Comparison of ENCODE assay signal across 11 cellular contexts in the genomic region with DNA sequence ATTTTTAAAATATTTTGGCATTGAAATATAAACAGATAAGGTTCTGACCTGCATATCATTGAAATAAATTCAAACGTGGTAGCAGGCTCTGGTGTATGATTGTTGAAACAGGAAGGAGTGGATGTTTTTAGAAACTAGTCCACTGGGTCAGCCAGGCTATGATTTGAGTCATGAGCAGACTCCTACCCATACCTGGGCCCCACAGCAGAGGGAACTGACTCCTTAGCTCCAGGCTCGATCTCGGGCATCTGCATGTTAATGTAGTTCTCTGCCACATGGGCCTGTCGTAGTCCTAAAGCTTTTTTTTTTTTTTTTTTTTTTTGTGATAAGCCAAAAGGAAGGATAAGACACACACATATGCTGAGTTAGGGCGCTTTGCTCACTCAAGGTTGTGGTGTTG. TPM values are rescaled to one million over a fixed set of nuclear protein-coding genes. Genes with fewer than 3 reads are reported as not detected.
A peak's percentile ranks its signal among the peaks of the same experiment; 100 is the strongest.
DNase-seq lines count a peak whose midpoint lies in the region; ATAC-seq lines count a peak whose summit lies in the region.
"Had no signal": no experiment of that assay in that cellular context is flagged by ENCODE, and none has a peak within 500 bp of the region (broad histone marks: within the 10 kb centered on the region; RNA-seq: fewer than 3 reads in every experiment).

No MANE protein-coding gene starts in this region.

- no peak overlapping the region for H3K4me3 Mint-ChIP-seq in activated T-cell treated with anti-CD3 and anti-CD28 coated beads, Interleukin-2, amount 50 U/mL, for 72 hours
- no peak overlapping the region for H3K4me3 Mint-ChIP-seq in stimulated activated naive B cell treated with anti-CD40 and anti-IgM and Interleukin-4, amounts not matched to agents 10 μg/mL and 1 μg/mL and 100 μg/mL, for 72 hours
- H3K4me3 Mint-ChIP-seq: activated T-cell treated with anti-CD3 and anti-CD28 coated beads, Interleukin-2, amount 50 U/mL, for 4 hours; effector memory CD8-positive, alpha-beta T cell; memory B cell had no signal

- DNase-seq in activated T-cell treated with anti-CD3 and anti-CD28 coated beads, Interleukin-2, amount 50 U/mL, for 72 hours, result no peak
- DNase-seq in activated T-cell treated with anti-CD3 and anti-CD28 coated beads for 4 hours (no peak), SIG-M5 treated with dmso at 0.1 percent for 504 hours (lab: John Stamatoyannopoulos, UW; ENCODE audit: unreplicated experiment) (peak; percentile 64), NCI-H1417 treated with DMSO at 0.1 percent for 48 hours (lab: John Stamatoyannopoulos, UW) (no peak), mesenteric fat pad (ENCODE audit: low spot score) (no peak), GM19238 (ENCODE audit: insufficient read length, low spot score) (no peak)
- DNase-seq in stimulated activated naive B cell treated with anti-CD40 and anti-IgM and Interleukin-4, amounts not matched to agents 10 μg/mL and 1 μg/mL and 100 μg/mL, for 72 hours, result peak; percentile 11
- DNase-seq: activated T-cell treated with anti-CD3 and anti-CD28 coated beads, Interleukin-2, amount 50 U/mL, for 4 hours; effector memory CD8-positive, alpha-beta T cell had no signal

- peaks cover 12% of the 10 kb centered on the region for H3K27me3 Mint-ChIP-seq in activated T-cell treated with anti-CD3 and anti-CD28 coated beads, Interleukin-2, amount 50 U/mL, for 72 hours (ENCODE audit: low read depth)
- H3K27me3 Mint-ChIP-seq in stimulated activated naive B cell treated with anti-CD40 and anti-IgM and Interleukin-4, amounts not matched to agents 10 μg/mL and 1 μg/mL and 100 μg/mL, for 72 hours, result peaks cover 0 to 8% of the 10 kb centered on the region in 2 donors
- H3K27me3 Mint-ChIP-seq: effector memory CD8-positive, alpha-beta T cell; memory B cell had no signal

- H3K27ac Mint-ChIP-seq in activated T-cell treated with anti-CD3 and anti-CD28 coated beads, Interleukin-2, amount 50 U/mL, for 72 hours, result peak overlapping the region; percentile 57
- no peak overlapping the region for H3K27ac Mint-ChIP-seq in stimulated activated naive B cell treated with anti-CD40 and anti-IgM and Interleukin-4, amounts not matched to agents 10 μg/mL and 1 μg/mL and 100 μg/mL, for 72 hours
- H3K27ac Mint-ChIP-seq: memory B cell had no signal

- H3K9me3 Mint-ChIP-seq in activated T-cell treated with anti-CD3 and anti-CD28 coated beads, Interleukin-2, amount 50 U/mL, for 72 hours, result no peaks in the 10 kb centered on the region
- no peaks in the 10 kb centered on the region for H3K9me3 Mint-ChIP-seq in stimulated activated naive B cell treated with anti-CD40 and anti-IgM and Interleukin-4, amounts not matched to agents 10 μg/mL and 1 μg/mL and 100 μg/mL, for 72 hours
- H3K9me3 Mint-ChIP-seq: activated T-cell treated with anti-CD3 and anti-CD28 coated beads, Interleukin-2, amount 50 U/mL, for 4 hours; effector memory CD8-positive, alpha-beta T cell; memory B cell had no signal

- H3K36me3 Mint-ChIP-seq in activated T-cell treated with anti-CD3 and anti-CD28 coated beads, Interleukin-2, amount 50 U/mL, for 72 hours (ENCODE audit: insufficient read depth in 2 of 2), result peaks cover 6 to 12% of the 10 kb centered on the region in 2 donors
- peaks cover 23 to 49% of the 10 kb centered on the region in 2 donors for H3K36me3 Mint-ChIP-seq in stimulated activated naive B cell treated with anti-CD40 and anti-IgM and Interleukin-4, amounts not matched to agents 10 μg/mL and 1 μg/mL and 100 μg/mL, for 72 hours

- ATAC-seq in activated T-cell treated with anti-CD3 and anti-CD28 coated beads, Interleukin-2, amount 50 U/mL, for 72 hours (replicated peaks in 1 of 2), result peak in 1 of 2 donors; percentile 41
- peak; percentile 67 for ATAC-seq in HG02938 (IDR thresholded peaks at IDR 0.05; ENCODE audit: unreplicated experiment)
- peak; percentile 72 to 84 for ATAC-seq in stimulated activated naive B cell treated with anti-CD40 and anti-IgM and Interleukin-4, amounts not matched to agents 10 μg/mL and 1 μg/mL and 100 μg/mL, for 72 hours (replicated peaks)
- ATAC-seq: activated T-cell treated with anti-CD3 and anti-CD28 coated beads, Interleukin-2, amount 50 U/mL, for 4 hours; effector memory CD8-positive, alpha-beta T cell had no signal

- H3K4me1 Mint-ChIP-seq in activated T-cell treated with anti-CD3 and anti-CD28 coated beads, Interleukin-2, amount 50 U/mL, for 72 hours (ENCODE audit: low read depth), result peaks cover 5% of the 10 kb centered on the region
- H3K4me1 Mint-ChIP-seq in stimulated activated naive B cell treated with anti-CD40 and anti-IgM and Interleukin-4, amounts not matched to agents 10 μg/mL and 1 μg/mL and 100 μg/mL, for 72 hours, result peaks cover 14 to 35% of the 10 kb centered on the region in 2 donors

RNA-seq across cellular contexts. Expression of a gene that starts 27.1 kb away (rescaled TPM):
- total RNA-seq in activated T-cell treated with anti-CD3 and anti-CD28 coated beads, Interleukin-2, amount 50 U/mL, for 72 hours, result 10 to 100 TPM; 63.7 to 66.7 TPM
- total RNA-seq in mesenteric fat pad, result 14.4 TPM

RNA-seq across cellular contexts. Expression of a gene that starts 27.2 kb away (rescaled TPM):
- total RNA-seq in activated T-cell treated with anti-CD3 and anti-CD28 coated beads, Interleukin-2, amount 50 U/mL, for 72 hours, result 10 to 100 TPM; 21.8 to 26.2 TPM
- 7.2 TPM for total RNA-seq in mesenteric fat pad

RNA-seq across cellular contexts. Expression of a gene that starts 55.3 kb away (rescaled TPM):
- not detected for total RNA-seq in activated T-cell treated with anti-CD3 and anti-CD28 coated beads, Interleukin-2, amount 50 U/mL, for 72 hours
- total RNA-seq in mesenteric fat pad, result 2.3 TPM

Comparison
In these comparisons a context has a peak if more than half of its experiments do, and no peak if none do; other contexts are left out.
1. DNase-seq: peak in SIG-M5 treated with dmso at 0.1 percent for 504 hours (single experiment) and stimulated activated naive B cell treated with anti-CD40 and anti-IgM and Interleukin-4, amounts not matched to agents 10 μg/mL and 1 μg/mL and 100 μg/mL, for 72 hours (single experiment); none in activated T-cell treated with anti-CD3 and anti-CD28 coated beads, Interleukin-2, amount 50 U/mL, for 72 hours (0 of 2), activated T-cell treated with anti-CD3 and anti-CD28 coated beads for 4 hours (single experiment), NCI-H1417 treated with DMSO at 0.1 percent for 48 hours (single experiment), mesenteric fat pad (single experiment) and GM19238 (single experiment).